1 cellular context compared by ENCODE assay signal in genomic region chr20:15977026-15977425, GRCh38.
TF ChIP-seq lines count a peak whose summit lies in the region.

No MANE protein-coding gene starts in this region.

TF ChIP-seq in WTC11, 78 proteins besides CTCF, POLR2A, EP300 and RAD21 (continued from another document):
- TF ChIP-seq PRDM15 (CRISPR knock-in tag; IDR thresholded peaks at IDR 0.05): no peak
- TF ChIP-seq KAT7 (CRISPR knock-in tag; IDR thresholded peaks at IDR 0.05; ENCODE audit: borderline replicate concordance): no peak
